In genomic region chr3:149839469-149839868, GRCh38 we compare ENCODE assay signal across 21 cellular contexts. TPM values are rescaled to one million over a fixed set of nuclear protein-coding genes. Genes with fewer than 3 reads are reported as not detected.
"Had no signal": no experiment of that assay in that cellular context is flagged by ENCODE, and none has a peak within 500 bp of the region (broad histone marks: within the 10 kb centered on the region; RNA-seq: fewer than 3 reads in every experiment).

No MANE protein-coding gene starts in this region.

RNA-seq across cellular contexts. Expression of gene ANKUB1, which starts 47.1 kb away (rescaled TPM):
- total RNA-seq: activated CD4-positive, alpha-beta memory T cell treated with anti-CD3 and anti-CD28 coated beads for 36 hours; activated CD4-positive, alpha-beta T cell treated with anti-CD3 and anti-CD28 coated beads for 36 hours; activated CD4-positive, alpha-beta T cell treated with anti-CD3 and anti-CD28 coated beads, Interleukin-2, amount 10 ng/mL, durations not matched to agents 24 days and 14 days; activated CD8-positive, alpha-beta memory T cell treated with anti-CD3 and anti-CD28 coated beads for 36 hours; activated CD8-positive, alpha-beta memory T cell treated with anti-CD3 and anti-CD28 coated beads, Interleukin-2, amount 10 ng/mL, durations not matched to agents 7 days and 5 days; activated CD8-positive, alpha-beta T cell treated with anti-CD3 and anti-CD28 coated beads, Interleukin-2, amount 10 ng/mL, durations not matched to agents 7 days and 5 days; activated naive CD4-positive, alpha-beta T cell treated with anti-CD3 and anti-CD28 coated beads for 36 hours; activated naive CD8-positive, alpha-beta T cell treated with anti-CD3 and anti-CD28 coated beads for 36 hours; activated T-helper 1 cell treated with anti-CD3 and anti-CD28 coated beads, Interleukin-12 subunit alpha, Interleukin-12 subunit beta, Interleukin-2, Interleukin-4 antibody, amounts not matched to agents 30 ng/mL and 10 ng/mL and 1 ng/mL, durations not matched to agents 14 hours and 24 hours and 36 hours; activated T-helper 2 cell treated with anti-CD3 and anti-CD28 coated beads, Interferon-gamma antibody, Interleukin-2, Interleukin-4, amounts not matched to agents 10 μg/mL and 5 μg/mL and 100 μg/mL, durations not matched to agents 14 hours and 24 hours and 36 hours; adrenal gland; ascending aorta; body of pancreas; cardiac muscle cell; colonic mucosa; dermis microvascular lymphatic vessel endothelial cell; fibroblast of villous mesenchyme; gastroesophageal sphincter; glomerular endothelial cell; heart right ventricle; T-helper 1 cell treated with Interleukin-12 subunit alpha and Interleukin-12 subunit beta and Interleukin-4 antibody, amounts not matched to agents 30 ng/mL and 1 ng/mL, for 36 hours had no signal
- polyA plus RNA-seq: adrenal gland, cardiac muscle cell, heart right ventricle had no signal
